11 cellular contexts compared by ENCODE assay signal in genomic region chr11:69040581-69041260, GRCh38. TPM values are rescaled to one million over a fixed set of nuclear protein-coding genes. Genes with fewer than 3 reads are reported as not detected.
DNase-seq lines count a peak whose midpoint lies in the region; ATAC-seq lines count a peak whose summit lies in the region.
"Had no signal": no experiment of that assay in that cellular context is flagged by ENCODE, and none has a peak within 500 bp of the region (broad histone marks: within the 10 kb centered on the region; RNA-seq: fewer than 3 reads in every experiment).

No MANE protein-coding gene starts in this region.

- in situ Hi-C loops in HAP-1 (cut with MboI; ENCODE audit: low sequenced_read_pairs) = no loop called here

- no peaks in the 10 kb centered on the region for H3K27me3 Mint-ChIP-seq in activated naive CD8-positive, alpha-beta T cell
- peaks cover 6% of the 10 kb centered on the region for H3K27me3 Mint-ChIP-seq in T-helper 17 cell

- H2AK5ac ChIP-seq in mesendoderm (ENCODE audit: low read length) = no peak overlapping the region

- no peak overlapping the region for H3K4ac ChIP-seq in mesendoderm (ENCODE audit: low read depth, low read length)

- no peak overlapping the region for H3K18ac ChIP-seq in mesendoderm (ENCODE audit: low read length)

- no peaks in the 10 kb centered on the region for H3K79me2 ChIP-seq in mesendoderm (ENCODE audit: control insufficient read depth, insufficient read depth, low read length)

- no peaks in the 10 kb centered on the region for H3K27me3 ChIP-seq in HAP-1 (ENCODE audit: low read depth)
- H3K27me3 ChIP-seq in mesendoderm (ENCODE audit: insufficient read depth, low read length, poor library complexity) = no peaks in the 10 kb centered on the region
- H3K27me3 ChIP-seq in aorta (ENCODE audit: control insufficient read depth in 1 of 2, insufficient read depth in 2 of 2, low read length in 1 of 2) = no peaks in the 10 kb centered on the region

- ATAC-seq in T-helper 17 cell (no peak), aorta (ENCODE audit: low FRiP score) (no peak)
- ATAC-seq: WTC11 had no signal

- WGBS in mesendoderm (ENCODE audit: extremely low coverage, insufficient coverage, low lambda C conversion rate) = no CpG with 5 or more reads among the region's 4 CpGs
- WGBS in aorta, 2 donors = 85 to 86% methylated on average over 4 of the region's 4 CpGs

- no peak overlapping the region for H3K23ac ChIP-seq in mesendoderm (ENCODE audit: low read length)

- H3K56ac ChIP-seq in mesendoderm (ENCODE audit: low read length) = no peak overlapping the region

- H3K4me1 ChIP-seq in HAP-1 (peaks cover 22% of the 10 kb centered on the region), mesendoderm (ENCODE audit: control insufficient read depth, low read depth, low read length) (peaks cover 11% of the 10 kb centered on the region), aorta (ENCODE audit: control insufficient read depth in 1 of 2, insufficient read depth in 2 of 2, low read length in 2 of 2) (no peaks in the 10 kb centered on the region)

- no peaks in the 10 kb centered on the region for H3K36me3 Mint-ChIP-seq in activated naive CD8-positive, alpha-beta T cell
- no peaks in the 10 kb centered on the region for H3K36me3 Mint-ChIP-seq in T-helper 17 cell (ENCODE audit: low read depth)
- H3K36me3 Mint-ChIP-seq: WTC11 had no signal

- H3K27ac Mint-ChIP-seq in activated naive CD8-positive, alpha-beta T cell = peak overlapping the region; percentile 61
- no peak overlapping the region for H3K27ac Mint-ChIP-seq in T-helper 17 cell
- H3K27ac Mint-ChIP-seq: WTC11 had no signal

- H3K9me3 Mint-ChIP-seq in activated naive CD8-positive, alpha-beta T cell (ENCODE audit: low read depth) = no peaks in the 10 kb centered on the region
- H3K9me3 Mint-ChIP-seq: WTC11 had no signal

- H3K4me3 Mint-ChIP-seq in activated naive CD8-positive, alpha-beta T cell = no peak overlapping the region
- no peak overlapping the region for H3K4me3 Mint-ChIP-seq in T-helper 17 cell
- H3K4me3 Mint-ChIP-seq: WTC11 had no signal

- H3K27ac ChIP-seq in mesendoderm (ENCODE audit: low read depth, low read length) (no peak overlapping the region), aorta (ENCODE audit: low read depth in 1 of 2, low read length in 2 of 2) (no peak overlapping the region)

- H4K8ac ChIP-seq in mesendoderm (ENCODE audit: low read depth, low read length) = no peak overlapping the region

- no peak overlapping the region for H4K5ac ChIP-seq in mesendoderm (ENCODE audit: low read length)

- no peak overlapping the region for H2BK5ac ChIP-seq in mesendoderm (ENCODE audit: low read length)

- H3K4me1 Mint-ChIP-seq in activated naive CD8-positive, alpha-beta T cell (ENCODE audit: low read depth) = peaks cover 11% of the 10 kb centered on the region
- peaks cover 5% of the 10 kb centered on the region for H3K4me1 Mint-ChIP-seq in T-helper 17 cell

- no peak overlapping the region for H3K4me2 ChIP-seq in mesendoderm (ENCODE audit: low read length)

- no peak overlapping the region for H2BK120ac ChIP-seq in mesendoderm (ENCODE audit: low read depth, low read length)

- H3K9ac ChIP-seq in mesendoderm (ENCODE audit: low read length) = no peak overlapping the region

- DNase-seq in AG20443 (ENCODE audit: low spot score) (peak; percentile 46), HAP-1 (ENCODE audit: low spot score in 2 of 2) (peak; percentile 61 to 77), mesendoderm (peak; percentile 45), T-helper 17 cell (no peak), aorta (no peak), RPMI8226 (no peak)
- no peak for DNase-seq in effector CD8-positive, alpha-beta T cell (lab: John Stamatoyannopoulos, UW)
- DNase-seq: kidney had no signal

- H2BK15ac ChIP-seq in mesendoderm (replicated peaks; ENCODE audit: low read depth) = no peak overlapping the region

- no peaks in the 10 kb centered on the region for H3K79me1 ChIP-seq in mesendoderm (ENCODE audit: low read length)

- intact Hi-C loops in aorta (cut with DNase I) = loop anchor here in 1 of 2 donors (10.0 kb wide), 1 partner anchor 116 kb away; no protein-coding TSS in a partner anchor

- H3K9me3 ChIP-seq in HAP-1 (no peaks in the 10 kb centered on the region), T-helper 17 cell (ENCODE audit: control insufficient read depth, low read length, poor library complexity, severe bottlenecking) (no peaks in the 10 kb centered on the region), aorta (ENCODE audit: control insufficient read depth, low read length) (no peaks in the 10 kb centered on the region)

- H3K4me3 ChIP-seq in HAP-1 = no peak overlapping the region
- H3K4me3 ChIP-seq in mesendoderm (ENCODE audit: low read length) = no peak overlapping the region
- no peak overlapping the region for H3K4me3 ChIP-seq in aorta (ENCODE audit: low read length in 2 of 2)

- H3K36me3 ChIP-seq in HAP-1 (replicated peaks) (no peaks in the 10 kb centered on the region), mesendoderm (ENCODE audit: control insufficient read depth, insufficient read depth, low read length) (no peaks in the 10 kb centered on the region), aorta (ENCODE audit: control insufficient read depth in 1 of 2, insufficient read depth in 2 of 2, low read length in 1 of 2) (no peaks in the 10 kb centered on the region)

RNA-seq across cellular contexts. Expression of gene TPCN2, which starts 8.0 kb away (rescaled TPM):
- polyA plus RNA-seq in mesendoderm (2013, experiment 1 of 2) = 10.7 TPM
- 11.4 TPM for polyA plus RNA-seq in mesendoderm (2013, experiment 2 of 2)
- total RNA-seq in T-helper 17 cell (10 to 100 TPM in 1 of 2 donors, 1 to 10 TPM in 1; 9.1 to 16.4 TPM), aorta (10 to 100 TPM; 25.8 to 27.9 TPM)
- polyA plus RNA-seq in aorta = 10 to 100 TPM in 1 of 2 donors, 1 to 10 TPM in 1; 1.5 to 20.8 TPM

RNA-seq across cellular contexts. Expression of gene MRGPRF, which starts 27.7 kb away (rescaled TPM):
- polyA plus RNA-seq in mesendoderm (2013, experiment 1 of 2) = 9.4 TPM
- polyA plus RNA-seq in mesendoderm (2013, experiment 2 of 2) = 10.2 TPM
- not detected for total RNA-seq in T-helper 17 cell
- 100 to 1,000 TPM in 1 of 2 donors, 10 to 100 TPM in 1; 75.7 to 108 TPM for total RNA-seq in aorta
- polyA plus RNA-seq in aorta = 100 to 1,000 TPM in 1 of 2 donors, 10 to 100 TPM in 1; 26.4 to 130 TPM
- total RNA-seq: NCI-H460 had no signal

RNA-seq across cellular contexts. Expression of gene MRGPRD, which starts 59.9 kb away (rescaled TPM):
- not detected for polyA plus RNA-seq in mesendoderm (2013, experiment 1 of 2)
- not detected for polyA plus RNA-seq in mesendoderm (2013, experiment 2 of 2)
- not detected for total RNA-seq in T-helper 17 cell
- total RNA-seq in aorta = under 1 TPM in 1 of 2 donors, not detected in 1; 0.49 TPM
- polyA plus RNA-seq in aorta = not detected
- total RNA-seq: kidney, NCI-H460, WTC11 had no signal

Comparison
In these comparisons a context has a peak if more than half of its experiments do, and no peak if none do; other contexts are left out.
1. DNase-seq: peak in AG20443 (single experiment), HAP-1 (2 of 2) and mesendoderm (single experiment); none in T-helper 17 cell (0 of 3), aorta (0 of 2), effector CD8-positive, alpha-beta T cell (single experiment) and RPMI8226 (single experiment).
2. RNA of gene MRGPRF, which starts 27.7 kb away (total RNA-seq): 75.7 to 108 TPM in aorta; not detected in T-helper 17 cell; every median in the first group is over 10 times any median in the second.